In the genomic region with DNA sequence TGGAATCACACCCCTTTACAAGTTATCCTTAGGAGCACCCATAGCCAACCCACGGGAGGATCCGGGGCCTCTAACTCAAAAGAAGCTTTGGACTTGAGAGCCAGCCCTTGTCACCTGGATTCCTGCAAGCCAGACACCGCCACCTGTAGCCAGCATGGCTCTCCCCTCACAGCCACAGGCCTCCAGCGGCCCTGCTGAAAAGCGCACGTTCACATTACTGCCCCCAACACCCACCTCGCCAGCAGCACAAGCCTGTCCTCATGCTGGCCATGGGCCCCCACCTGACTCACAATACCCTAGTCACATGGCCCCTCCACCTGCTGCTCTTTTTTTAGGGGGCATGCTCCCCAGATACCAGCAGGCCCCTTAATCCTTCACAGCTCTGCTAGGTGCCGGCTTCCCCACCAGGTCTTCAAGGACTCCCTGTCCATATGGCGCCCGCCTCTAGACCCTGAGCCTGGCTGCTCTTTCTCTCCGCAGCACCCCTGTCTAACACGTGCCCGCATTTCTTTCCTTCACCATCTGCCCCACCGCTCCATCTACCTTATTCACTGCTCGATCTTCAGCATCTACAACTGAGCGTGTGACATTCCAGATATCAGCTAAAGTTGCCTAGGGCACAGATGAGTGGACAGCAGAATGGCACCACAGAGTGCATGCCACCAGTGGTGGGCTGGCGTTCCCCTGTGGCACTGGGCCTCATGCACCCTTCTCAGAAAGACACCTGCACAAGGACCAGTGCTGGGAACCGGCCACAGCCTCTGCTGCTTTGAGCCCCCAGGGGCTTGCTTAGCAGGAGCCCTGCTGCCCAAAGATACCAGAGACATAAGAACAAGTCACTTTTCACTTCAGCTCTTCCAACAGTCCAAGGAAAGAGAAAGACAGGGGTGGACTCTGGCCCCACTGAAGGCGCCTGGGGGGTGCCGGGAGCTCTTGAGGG, we compare ENCODE assay signal across 10 cellular contexts. TPM values are rescaled to one million over a fixed set of nuclear protein-coding genes. Genes with fewer than 3 reads are reported as not detected.
A peak's percentile ranks its signal among the peaks of the same experiment; 100 is the strongest.
DNase-seq lines count a peak whose midpoint lies in the region; ATAC-seq and TF ChIP-seq lines count a peak whose summit lies in the region.
"Had no signal": no experiment of that assay in that cellular context is flagged by ENCODE, and none has a peak within 500 bp of the region (broad histone marks: within the 10 kb centered on the region; RNA-seq: fewer than 3 reads in every experiment).

No MANE protein-coding gene starts in this region.

- WGBS in body of pancreas, 2 donors: 83 to 88% methylated on average over 16 to 20 of the region's 20 CpGs

- H3K36me3 ChIP-seq in BLaER1 (peaks cover 43% of the 10 kb centered on the region), H7 (replicated peaks; ENCODE audit: control insufficient read depth, insufficient read depth, low read length) (peaks cover 19% of the 10 kb centered on the region), body of pancreas (replicated peaks in 1 of 2; ENCODE audit: insufficient read depth in 1 of 2, low read depth in 2 of 2) (no peaks in the 10 kb centered on the region)
- H3K36me3 ChIP-seq: colonic mucosa, prostate gland had no signal

- H3K9me3 ChIP-seq in BLaER1: no peaks in the 10 kb centered on the region
- H3K9me3 ChIP-seq in body of pancreas: no peaks in the 10 kb centered on the region
- H3K9me3 ChIP-seq: colonic mucosa, prostate gland had no signal

- no peak overlapping the region for H3K4me3 Mint-ChIP-seq in activated T-helper 1 cell treated with anti-CD3 and anti-CD28 coated beads, Interleukin-12 subunit alpha, Interleukin-12 subunit beta, Interleukin-2, Interleukin-4 antibody, amounts not matched to agents 30 ng/mL and 10 ng/mL and 1 ng/mL, durations not matched to agents 14 hours and 24 hours and 36 hours
- H3K4me3 Mint-ChIP-seq in natural killer cell: peak overlapping the region; percentile 13

- H3K9ac ChIP-seq in BLaER1: peak overlapping the region; percentile 62

- no peak for TF ChIP-seq POLR2A in body of pancreas (IDR thresholded peaks at IDR 0.05)

- peak overlapping the region; percentile 91 for H3K4me2 ChIP-seq in BLaER1

- H3K27ac Mint-ChIP-seq in activated T-helper 1 cell treated with anti-CD3 and anti-CD28 coated beads, Interleukin-12 subunit alpha, Interleukin-12 subunit beta, Interleukin-2, Interleukin-4 antibody, amounts not matched to agents 30 ng/mL and 10 ng/mL and 1 ng/mL, durations not matched to agents 14 hours and 24 hours and 36 hours: peak overlapping the region; percentile 65
- H3K27ac Mint-ChIP-seq in natural killer cell: peak overlapping the region; percentile 3 to 57

- no peak for TF ChIP-seq CTCF in natural killer cell (IDR thresholded peaks at IDR 0.05)
- TF ChIP-seq CTCF in body of pancreas (IDR thresholded peaks at IDR 0.05): no peak

- H3K36me3 Mint-ChIP-seq in activated T-helper 1 cell treated with anti-CD3 and anti-CD28 coated beads, Interleukin-12 subunit alpha, Interleukin-12 subunit beta, Interleukin-2, Interleukin-4 antibody, amounts not matched to agents 30 ng/mL and 10 ng/mL and 1 ng/mL, durations not matched to agents 14 hours and 24 hours and 36 hours (ENCODE audit: low read depth): peaks cover 21% of the 10 kb centered on the region
- H3K36me3 Mint-ChIP-seq in natural killer cell: no peaks in the 10 kb centered on the region

- peaks cover 28% of the 10 kb centered on the region for H3K4me1 Mint-ChIP-seq in activated T-helper 1 cell treated with anti-CD3 and anti-CD28 coated beads, Interleukin-12 subunit alpha, Interleukin-12 subunit beta, Interleukin-2, Interleukin-4 antibody, amounts not matched to agents 30 ng/mL and 10 ng/mL and 1 ng/mL, durations not matched to agents 14 hours and 24 hours and 36 hours (ENCODE audit: low read depth)
- peaks cover 36 to 44% of the 10 kb centered on the region in 2 donors for H3K4me1 Mint-ChIP-seq in natural killer cell

- H4K20me1 ChIP-seq in BLaER1: peaks cover 100% of the 10 kb centered on the region

- H3K4me3 ChIP-seq in BLaER1 (peak overlapping the region; percentile 49), H7 (ENCODE audit: insufficient read depth, low read depth, low read length) (no peak overlapping the region), body of pancreas (no peak overlapping the region)
- H3K4me3 ChIP-seq: colonic mucosa, prostate gland had no signal

- H3K27ac ChIP-seq in BLaER1: peak overlapping the region; percentile 84
- no peak overlapping the region for H3K27ac ChIP-seq in body of pancreas
- H3K27ac ChIP-seq: prostate gland had no signal

- no peak for ATAC-seq in natural killer cell
- ATAC-seq in HG02571 (IDR thresholded peaks at IDR 0.05; ENCODE audit: unreplicated experiment): no peak
- no peak for ATAC-seq in GM18861 (IDR thresholded peaks at IDR 0.05; ENCODE audit: unreplicated experiment)
- ATAC-seq in body of pancreas: no peak

- H3K27me3 Mint-ChIP-seq in activated T-helper 1 cell treated with anti-CD3 and anti-CD28 coated beads, Interleukin-12 subunit alpha, Interleukin-12 subunit beta, Interleukin-2, Interleukin-4 antibody, amounts not matched to agents 30 ng/mL and 10 ng/mL and 1 ng/mL, durations not matched to agents 14 hours and 24 hours and 36 hours (ENCODE audit: insufficient read depth): no peaks in the 10 kb centered on the region
- H3K27me3 Mint-ChIP-seq in natural killer cell (ENCODE audit: low read depth in 2 of 2): no peaks in the 10 kb centered on the region

- intact Hi-C loops in activated T-helper 1 cell treated with anti-CD3 and anti-CD28 coated beads, Interleukin-12 subunit alpha, Interleukin-12 subunit beta, Interleukin-2, Interleukin-4 antibody, amounts not matched to agents 30 ng/mL and 10 ng/mL and 1 ng/mL, durations not matched to agents 14 hours and 24 hours and 36 hours (cut with micrococcal nuclease): no loop called here
- intact Hi-C loops in natural killer cell (cut with micrococcal nuclease): no loop called here
- intact Hi-C loops in body of pancreas (cut with DNase I): no loop called here

- no peaks in the 10 kb centered on the region for H3K9me3 Mint-ChIP-seq in activated T-helper 1 cell treated with anti-CD3 and anti-CD28 coated beads, Interleukin-12 subunit alpha, Interleukin-12 subunit beta, Interleukin-2, Interleukin-4 antibody, amounts not matched to agents 30 ng/mL and 10 ng/mL and 1 ng/mL, durations not matched to agents 14 hours and 24 hours and 36 hours
- no peaks in the 10 kb centered on the region for H3K9me3 Mint-ChIP-seq in natural killer cell

- peaks cover 84% of the 10 kb centered on the region for H3K4me1 ChIP-seq in BLaER1
- peaks cover 27% of the 10 kb centered on the region for H3K4me1 ChIP-seq in body of pancreas
- H3K4me1 ChIP-seq: colonic mucosa had no signal

- DNase-seq in H7: peak; percentile 40
- no peak for DNase-seq in activated T-helper 1 cell treated with anti-CD3 and anti-CD28 coated beads, Interleukin-12 subunit alpha, Interleukin-12 subunit beta, Interleukin-2, Interleukin-4 antibody, amounts not matched to agents 30 ng/mL and 10 ng/mL and 1 ng/mL, durations not matched to agents 14 hours and 24 hours and 36 hours (ENCODE audit: low spot score)
- DNase-seq in natural killer cell: no peak
- DNase-seq in body of pancreas: no peak
- DNase-seq in NCI-H1105 treated with DMSO at 0.1 percent for 48 hours (lab: John Stamatoyannopoulos, UW): no peak

- no peaks in the 10 kb centered on the region for H3K27me3 ChIP-seq in BLaER1
- no peaks in the 10 kb centered on the region for H3K27me3 ChIP-seq in H7 (ENCODE audit: control insufficient read depth, insufficient read depth, low read length)
- no peaks in the 10 kb centered on the region for H3K27me3 ChIP-seq in body of pancreas
- H3K27me3 ChIP-seq: colonic mucosa had no signal

RNA-seq across cellular contexts. Expression of a gene that starts 6.6 kb away (rescaled TPM):
- total RNA-seq in H7 (2014; rRNA removed; shearing (Covaris generic)): 56.0 and 76.2 TPM in 2 replicates
- 60.5 and 63.6 TPM in 2 replicates for total RNA-seq in activated T-helper 1 cell treated with anti-CD3 and anti-CD28 coated beads, Interleukin-12 subunit alpha, Interleukin-12 subunit beta, Interleukin-2, Interleukin-4 antibody, amounts not matched to agents 30 ng/mL and 10 ng/mL and 1 ng/mL, durations not matched to agents 14 hours and 24 hours and 36 hours
- total RNA-seq in natural killer cell (10 to 100 TPM; 47.9 to 51.3 (median 50.3) TPM), body of pancreas (10 to 100 TPM; 15.8 to 20.8 TPM)

RNA-seq across cellular contexts. Expression of a gene that starts 58.5 kb away (rescaled TPM):
- total RNA-seq in H7 (2014; rRNA removed; shearing (Covaris generic)): 140 and 142 TPM in 2 replicates
- total RNA-seq in activated T-helper 1 cell treated with anti-CD3 and anti-CD28 coated beads, Interleukin-12 subunit alpha, Interleukin-12 subunit beta, Interleukin-2, Interleukin-4 antibody, amounts not matched to agents 30 ng/mL and 10 ng/mL and 1 ng/mL, durations not matched to agents 14 hours and 24 hours and 36 hours: 284 and 285 TPM in 2 replicates
- total RNA-seq in natural killer cell: 100 to 1,000 TPM; 219 to 244 (median 237) TPM
- 10 to 100 TPM; 45.9 to 57.7 TPM for total RNA-seq in body of pancreas
